8 cellular contexts compared by ENCODE assay signal in genomic region chr1:235864965-235865525, GRCh38. TPM values are rescaled to one million over a fixed set of nuclear protein-coding genes. Genes with fewer than 3 reads are reported as not detected.
DNase-seq lines count a peak whose midpoint lies in the region; ATAC-seq and TF ChIP-seq lines count a peak whose summit lies in the region.

No MANE protein-coding gene starts in this region.

- no peak for TF ChIP-seq EP300 in transverse colon (IDR thresholded peaks at IDR 0.05; ENCODE audit: low read depth)

- peak overlapping the region; percentile 92 for H3K27ac Mint-ChIP-seq in activated naive CD8-positive, alpha-beta T cell
- H3K27ac Mint-ChIP-seq in memory B cell: peak overlapping the region; percentile 100

- H3K9me3 Mint-ChIP-seq in activated T-cell treated with anti-CD3 and anti-CD28 coated beads, Interleukin-2, amount 50 U/mL, for 4 hours: no peaks in the 10 kb centered on the region
- H3K9me3 Mint-ChIP-seq in activated naive CD8-positive, alpha-beta T cell (ENCODE audit: low read depth): no peaks in the 10 kb centered on the region
- H3K9me3 Mint-ChIP-seq in memory B cell: no peaks in the 10 kb centered on the region

- peak overlapping the region; percentile 95 for H3K4me3 Mint-ChIP-seq in activated T-cell treated with anti-CD3 and anti-CD28 coated beads, Interleukin-2, amount 50 U/mL, for 4 hours
- peak overlapping the region; percentile 99 for H3K4me3 Mint-ChIP-seq in activated naive CD8-positive, alpha-beta T cell
- H3K4me3 Mint-ChIP-seq in memory B cell: peak overlapping the region; percentile 15

- 34 to 51% methylated on average over 2 of the region's 3 CpGs for WGBS in transverse colon (ENCODE audit: low coverage in 1 of 2), 2 donors

- peaks cover 4 to 45% (median 11%) of the 10 kb centered on the region in 4 donors for H3K4me1 ChIP-seq in transverse colon

- no peaks in the 10 kb centered on the region for H3K27me3 Mint-ChIP-seq in activated T-cell treated with anti-CD3 and anti-CD28 coated beads, Interleukin-2, amount 50 U/mL, for 4 hours (ENCODE audit: low read depth)
- no peaks in the 10 kb centered on the region for H3K27me3 Mint-ChIP-seq in activated naive CD8-positive, alpha-beta T cell
- no peaks in the 10 kb centered on the region for H3K27me3 Mint-ChIP-seq in memory B cell

- H3K36me3 Mint-ChIP-seq in activated T-cell treated with anti-CD3 and anti-CD28 coated beads, Interleukin-2, amount 50 U/mL, for 4 hours (ENCODE audit: insufficient read depth): peaks cover 12% of the 10 kb centered on the region
- peaks cover 5% of the 10 kb centered on the region for H3K36me3 Mint-ChIP-seq in activated naive CD8-positive, alpha-beta T cell
- peaks cover 7% of the 10 kb centered on the region for H3K36me3 Mint-ChIP-seq in memory B cell

- no peaks in the 10 kb centered on the region for H3K9me3 ChIP-seq in transverse colon

- H3K27ac ChIP-seq in transverse colon: peak overlapping the region; percentile 94 to 100 (median 98)

- H3K27me3 ChIP-seq in transverse colon: no peaks in the 10 kb centered on the region

- intact Hi-C loops in transverse colon (cut with DNase I; ENCODE audit: low total_unique reads): loop anchor here (2.0 kb wide), 1 partner anchor 30 kb away; no protein-coding TSS in a partner anchor

- in situ Hi-C loops in transverse colon (cut with MboI; ENCODE audit: low pct_ligation_motif_present in 1 of 4, low pct_unique_long_range_greater_than_20kb in 1 of 4, low sequenced_read_pairs in 3 of 4): loop anchor here in 2 of 4 donors (10.0 to 25.0 kb wide), 2 partner anchors 97 to 100 kb away; no protein-coding TSS in a partner anchor

- H3K36me3 ChIP-seq in transverse colon: no peaks in the 10 kb centered on the region

- peak overlapping the region in 2 of 4 donors; percentile 96 to 97 for H3K4me3 ChIP-seq in transverse colon

- DNase-seq in activated T-cell treated with anti-CD3 and anti-CD28 coated beads, Interleukin-2, amount 50 U/mL, for 4 hours: no peak
- DNase-seq in activated T-cell treated with anti-CD3 and anti-CD28 coated beads, Interleukin-2, amount 50 U/mL, for 1 hour: no peak
- no peak for DNase-seq in memory B cell (ENCODE audit: low spot score in 2 of 2)
- no peak for DNase-seq in transverse colon
- no peak for DNase-seq in NCI-H1436 treated with DMSO at 0.1 percent for 48 hours (lab: John Stamatoyannopoulos, UW)
- DNase-seq in HK-2 (ENCODE audit: unreplicated experiment): no peak

- ATAC-seq in activated T-cell treated with anti-CD3 and anti-CD28 coated beads, Interleukin-2, amount 50 U/mL, for 4 hours: no peak
- ATAC-seq in memory B cell (ENCODE audit: low read depth): no peak
- no peak for ATAC-seq in HG03439 (IDR thresholded peaks at IDR 0.05; ENCODE audit: unreplicated experiment)

- no peak for TF ChIP-seq CTCF in transverse colon (IDR thresholded peaks at IDR 0.05)

- TF ChIP-seq POLR2A in transverse colon (IDR thresholded peaks at IDR 0.05): no peak

- peaks cover 55% of the 10 kb centered on the region for H3K4me1 Mint-ChIP-seq in activated T-cell treated with anti-CD3 and anti-CD28 coated beads, Interleukin-2, amount 50 U/mL, for 4 hours (ENCODE audit: low read depth)
- H3K4me1 Mint-ChIP-seq in activated naive CD8-positive, alpha-beta T cell (ENCODE audit: low read depth): peaks cover 49% of the 10 kb centered on the region
- peaks cover 33% of the 10 kb centered on the region for H3K4me1 Mint-ChIP-seq in memory B cell

RNA-seq across cellular contexts. Expression of gene LYST, which starts 1.7 kb away (rescaled TPM):
- total RNA-seq in activated T-cell treated with anti-CD3 and anti-CD28 coated beads, Interleukin-2, amount 50 U/mL, for 4 hours: 10 to 100 TPM; 30.3 to 35.2 (median 33.7) TPM
- 10 to 100 TPM; 22.8 to 46.7 (median 32.1) TPM for total RNA-seq in transverse colon

Comparison
In these comparisons a context has a peak if more than half of its experiments do, and no peak if none do; other contexts are left out.
1. H3K4me3 Mint-ChIP-seq: peak in every context shown above with its lines; median percentile 99 in activated naive CD8-positive, alpha-beta T cell; 95 in activated T-cell treated with anti-CD3 and anti-CD28 coated beads, Interleukin-2, amount 50 U/mL, for 4 hours; 15 in memory B cell.